ENCODE assay signal across 8 cellular contexts in genomic region chr22:30301995-30302809, GRCh38. TPM values are rescaled to one million over a fixed set of nuclear protein-coding genes. Genes with fewer than 3 reads are reported as not detected.
DNase-seq lines count a peak whose midpoint lies in the region; ATAC-seq and TF ChIP-seq lines count a peak whose summit lies in the region.

No MANE protein-coding gene starts in this region.

- peaks cover 20% of the 10 kb centered on the region for H3K4me1 ChIP-seq in SJCRH30
- H3K4me1 ChIP-seq in esophagus squamous epithelium = peaks cover 79 to 100% (median 85%) of the 10 kb centered on the region in 3 donors

- ATAC-seq in HG03442 (IDR thresholded peaks at IDR 0.05; ENCODE audit: unreplicated experiment) = no peak

- TF ChIP-seq POLR2A in esophagus squamous epithelium (IDR thresholded peaks at IDR 0.05) = peak in 1 of 4 donors; percentile 15

- DNase-seq in GM03348 (ENCODE audit: low spot score) = peak; percentile 73
- DNase-seq in SJCRH30 = peak; percentile 59 to 70
- DNase-seq in esophagus squamous epithelium (lab: John Stamatoyannopoulos, UW) = no peak
- DNase-seq in posterior vena cava (ENCODE audit: low spot score) = peak; percentile 86
- DNase-seq in NCI-H82 (lab: John Stamatoyannopoulos, UW) = no peak
- DNase-seq in NCI-H146 (lab: John Stamatoyannopoulos, UW) = no peak
- no peak for DNase-seq in activated CD8-positive, alpha-beta memory T cell treated with anti-CD3 and anti-CD28 coated beads, Interleukin-2, amount 50 U/mL, for 4 hours

- H3K36me3 ChIP-seq in SJCRH30 = no peaks in the 10 kb centered on the region
- H3K36me3 ChIP-seq in esophagus squamous epithelium = peaks cover 0 to 66% (median 8%) of the 10 kb centered on the region in 3 donors

- no peak for TF ChIP-seq CTCF in esophagus squamous epithelium (IDR thresholded peaks at IDR 0.05)

- WGBS in esophagus squamous epithelium, 2 donors = 19 to 54% methylated on average over 3 to 9 of the region's 9 CpGs

- no peak overlapping the region for H3K4me3 ChIP-seq in SJCRH30
- no peak overlapping the region for H3K4me3 ChIP-seq in esophagus squamous epithelium

- H3K27ac ChIP-seq in SJCRH30 (peak overlapping the region; percentile 60), esophagus squamous epithelium (peak overlapping the region; percentile 88 to 99 (median 94))

- intact Hi-C loops in esophagus squamous epithelium (cut with DNase I) (no loop called here), posterior vena cava (cut with DNase I) (no loop called here)

- no peaks in the 10 kb centered on the region for H3K9me3 ChIP-seq in SJCRH30 (replicated peaks)
- no peaks in the 10 kb centered on the region for H3K9me3 ChIP-seq in esophagus squamous epithelium

- no peaks in the 10 kb centered on the region for H3K27me3 ChIP-seq in SJCRH30
- no peaks in the 10 kb centered on the region for H3K27me3 ChIP-seq in esophagus squamous epithelium

RNA-seq across cellular contexts. Expression of gene CASTOR1, which starts 12.9 kb away (rescaled TPM):
- total RNA-seq in SJCRH30 (2014; rRNA removed; shearing (Covaris generic)) = 1.2 and 2.1 TPM in 2 replicates
- total RNA-seq in esophagus squamous epithelium = 10 to 100 TPM; 18.9 to 76.4 (median 40.7) TPM
- total RNA-seq in posterior vena cava = 10 to 100 TPM in 1 of 2 donors, 1 to 10 TPM in 1; 9.8 to 14.3 TPM

RNA-seq across cellular contexts. Expression of gene TBC1D10A, which starts 24.5 kb away (rescaled TPM):
- total RNA-seq in SJCRH30 (2014; rRNA removed; shearing (Covaris generic)) = 4.8 and 5.8 TPM in 2 replicates
- total RNA-seq in esophagus squamous epithelium (10 to 100 TPM; 40.7 to 55.1 (median 47.0) TPM), posterior vena cava (10 to 100 TPM; 20.5 to 20.7 TPM)

RNA-seq across cellular contexts. Expression of gene OSM, which starts 35.6 kb away (rescaled TPM):
- total RNA-seq in SJCRH30 (2014; rRNA removed; shearing (Covaris generic)) = not detected in 2 replicates
- 1 to 10 TPM in 1 of 4 donors, under 1 TPM in 2, not detected in 1; 0.19 to 5.7 (median 0.19) TPM for total RNA-seq in esophagus squamous epithelium
- 1 to 10 TPM; 1.0 to 2.0 TPM for total RNA-seq in posterior vena cava

RNA-seq across cellular contexts. Expression of gene SF3A1, which starts 54.5 kb away (rescaled TPM):
- total RNA-seq in SJCRH30 (2014; rRNA removed; shearing (Covaris generic)) = 45.2 and 64.7 TPM in 2 replicates
- 10 to 100 TPM; 29.1 to 94.2 (median 63.3) TPM for total RNA-seq in esophagus squamous epithelium
- total RNA-seq in posterior vena cava = 100 to 1,000 TPM; 106 to 108 TPM

RNA-seq across cellular contexts. Expression of gene CCDC157, which starts 54.6 kb away (rescaled TPM):
- 1.2 TPM in 2 replicates for total RNA-seq in SJCRH30 (2014; rRNA removed; shearing (Covaris generic))
- total RNA-seq in esophagus squamous epithelium = 1 to 10 TPM in 3 of 4 donors, under 1 TPM in 1; 0.47 to 9.2 (median 3.1) TPM
- under 1 TPM; 0.76 to 0.88 TPM for total RNA-seq in posterior vena cava

Comparison
In these comparisons a context has a peak if more than half of its experiments do, and no peak if none do; other contexts are left out.
1. DNase-seq: peak in GM03348 (single experiment), SJCRH30 (2 of 2) and posterior vena cava (single experiment); none in esophagus squamous epithelium (single experiment), NCI-H82 (single experiment), NCI-H146 (single experiment) and activated CD8-positive, alpha-beta memory T cell treated with anti-CD3 and anti-CD28 coated beads, Interleukin-2, amount 50 U/mL, for 4 hours (single experiment).